ENCODE assay signal across 11 cellular contexts in genomic region chr1:218496561-218496960, GRCh38.
DNase-seq lines count a peak whose midpoint lies in the region; TF ChIP-seq lines count a peak whose summit lies in the region.
"Had no signal": no experiment of that assay in that cellular context is flagged by ENCODE, and none has a peak within 500 bp of the region (broad histone marks: within the 10 kb centered on the region; RNA-seq: fewer than 3 reads in every experiment).

No MANE protein-coding gene starts in this region.

- H3K4me3 Mint-ChIP-seq in activated T-helper 1 cell treated with anti-CD3 and anti-CD28 coated beads, Interleukin-12 subunit alpha, Interleukin-12 subunit beta, Interleukin-2, Interleukin-4 antibody, amounts not matched to agents 30 ng/mL and 10 ng/mL and 1 ng/mL, durations not matched to agents 14 hours and 24 hours and 36 hours = no peak overlapping the region
- H3K4me3 Mint-ChIP-seq in activated T-cell treated with anti-CD3 and anti-CD28 coated beads, Interleukin-2, amount 50 U/mL, for 24 hours = no peak overlapping the region

- H3K4me3 ChIP-seq in AG04449 (ENCODE audit: low read depth, low read length) = no peak overlapping the region
- no peak overlapping the region for H3K4me3 ChIP-seq in astrocyte of the spinal cord (ENCODE audit: low read depth, low read length)
- H3K4me3 ChIP-seq in kidney epithelial cell (ENCODE audit: low read depth, low read length) = no peak overlapping the region
- H3K4me3 ChIP-seq: BLaER1 treated with 17β-estradiol and CSF1 and Interleukin-3, amounts not matched to agents 10 nM and 100 nM had no signal

- peaks cover 5% of the 10 kb centered on the region for H3K4me1 Mint-ChIP-seq in activated T-helper 1 cell treated with anti-CD3 and anti-CD28 coated beads, Interleukin-12 subunit alpha, Interleukin-12 subunit beta, Interleukin-2, Interleukin-4 antibody, amounts not matched to agents 30 ng/mL and 10 ng/mL and 1 ng/mL, durations not matched to agents 14 hours and 24 hours and 36 hours (ENCODE audit: low read depth)
- no peaks in the 10 kb centered on the region for H3K4me1 Mint-ChIP-seq in activated T-cell treated with anti-CD3 and anti-CD28 coated beads, Interleukin-2, amount 50 U/mL, for 24 hours (ENCODE audit: low read depth)

- no peaks in the 10 kb centered on the region for H3K36me3 Mint-ChIP-seq in activated T-helper 1 cell treated with anti-CD3 and anti-CD28 coated beads, Interleukin-12 subunit alpha, Interleukin-12 subunit beta, Interleukin-2, Interleukin-4 antibody, amounts not matched to agents 30 ng/mL and 10 ng/mL and 1 ng/mL, durations not matched to agents 14 hours and 24 hours and 36 hours (ENCODE audit: low read depth)
- no peaks in the 10 kb centered on the region for H3K36me3 Mint-ChIP-seq in activated T-cell treated with anti-CD3 and anti-CD28 coated beads, Interleukin-2, amount 50 U/mL, for 24 hours (ENCODE audit: low read depth)

- H3K9me3 Mint-ChIP-seq in activated T-helper 1 cell treated with anti-CD3 and anti-CD28 coated beads, Interleukin-12 subunit alpha, Interleukin-12 subunit beta, Interleukin-2, Interleukin-4 antibody, amounts not matched to agents 30 ng/mL and 10 ng/mL and 1 ng/mL, durations not matched to agents 14 hours and 24 hours and 36 hours = no peaks in the 10 kb centered on the region
- no peaks in the 10 kb centered on the region for H3K9me3 Mint-ChIP-seq in activated T-cell treated with anti-CD3 and anti-CD28 coated beads, Interleukin-2, amount 50 U/mL, for 24 hours

- in situ Hi-C loops in astrocyte of the spinal cord (cut with HindIII; ENCODE audit: low sequenced_read_pairs) = no loop called here

- POLR2A ChIA-PET in AG04449 (lab: Yijun Ruan, JAX) = interaction anchor here (0.7 to 3.3 kb wide), 3 partner anchors 16 to 151 kb away, joined by 3 to 18 read pairs (median 13); partner anchors contain the start of gene TGFB2

- DNase-seq in AG04449 (ENCODE audit: low read depth, low spot score) (peak; percentile 100), HS-5 (ENCODE audit: low read depth) (peak; percentile 98), astrocyte of the spinal cord (ENCODE audit: low read depth, low spot score) (peak; percentile 98), kidney epithelial cell (ENCODE audit: low read depth) (peak; percentile 100), putamen (ENCODE audit: low spot score) (no peak), NCI-H1105 (lab: John Stamatoyannopoulos, UW) (no peak)
- no peak for DNase-seq in activated T-helper 1 cell treated with anti-CD3 and anti-CD28 coated beads, Interleukin-12 subunit alpha, Interleukin-12 subunit beta, Interleukin-2, Interleukin-4 antibody, amounts not matched to agents 30 ng/mL and 10 ng/mL and 1 ng/mL, durations not matched to agents 14 hours and 24 hours and 36 hours (ENCODE audit: low spot score)
- no peak for DNase-seq in activated T-cell treated with anti-CD3 and anti-CD28 coated beads, Interleukin-2, amount 50 U/mL, for 24 hours
- DNase-seq: cortex of kidney, left colon had no signal

- no peak overlapping the region for H3K27ac Mint-ChIP-seq in activated T-helper 1 cell treated with anti-CD3 and anti-CD28 coated beads, Interleukin-12 subunit alpha, Interleukin-12 subunit beta, Interleukin-2, Interleukin-4 antibody, amounts not matched to agents 30 ng/mL and 10 ng/mL and 1 ng/mL, durations not matched to agents 14 hours and 24 hours and 36 hours
- H3K27ac Mint-ChIP-seq in activated T-cell treated with anti-CD3 and anti-CD28 coated beads, Interleukin-2, amount 50 U/mL, for 24 hours = no peak overlapping the region

- no peaks in the 10 kb centered on the region for H3K27me3 ChIP-seq in kidney epithelial cell (ENCODE audit: control insufficient read depth, insufficient read depth, low read length)
- H3K27me3 ChIP-seq: BLaER1 treated with 17β-estradiol and CSF1 and Interleukin-3, amounts not matched to agents 10 nM and 100 nM had no signal

- H3K27me3 Mint-ChIP-seq in activated T-helper 1 cell treated with anti-CD3 and anti-CD28 coated beads, Interleukin-12 subunit alpha, Interleukin-12 subunit beta, Interleukin-2, Interleukin-4 antibody, amounts not matched to agents 30 ng/mL and 10 ng/mL and 1 ng/mL, durations not matched to agents 14 hours and 24 hours and 36 hours (ENCODE audit: insufficient read depth) = no peaks in the 10 kb centered on the region
- peaks cover 8% of the 10 kb centered on the region for H3K27me3 Mint-ChIP-seq in activated T-cell treated with anti-CD3 and anti-CD28 coated beads, Interleukin-2, amount 50 U/mL, for 24 hours

- intact Hi-C loops in activated T-helper 1 cell treated with anti-CD3 and anti-CD28 coated beads, Interleukin-12 subunit alpha, Interleukin-12 subunit beta, Interleukin-2, Interleukin-4 antibody, amounts not matched to agents 30 ng/mL and 10 ng/mL and 1 ng/mL, durations not matched to agents 14 hours and 24 hours and 36 hours (cut with micrococcal nuclease) = no loop called here

- no peak for TF ChIP-seq CTCF in AG04449 (IDR thresholded peaks at IDR 0.05; ENCODE audit: insufficient read depth, low read length, missing control alignments)
- TF ChIP-seq CTCF in astrocyte of the spinal cord (IDR thresholded peaks at IDR 0.05; ENCODE audit: low read depth, low read length) = no peak
- no peak for TF ChIP-seq CTCF in kidney epithelial cell (IDR thresholded peaks at IDR 0.05; ENCODE audit: insufficient read depth, low read length, poor library complexity, severe bottlenecking)

- H3K36me3 ChIP-seq in kidney epithelial cell (ENCODE audit: control insufficient read depth, insufficient read depth, low read length) = no peaks in the 10 kb centered on the region
- H3K36me3 ChIP-seq: BLaER1 treated with 17β-estradiol and CSF1 and Interleukin-3, amounts not matched to agents 10 nM and 100 nM had no signal

- CTCF ChIA-PET in AG04449 (lab: Yijun Ruan, JAX) = no interaction called here

Comparison
In these comparisons a context has a peak if more than half of its experiments do, and no peak if none do; other contexts are left out.
1. DNase-seq: peak in AG04449 (single experiment), HS-5 (single experiment), astrocyte of the spinal cord (single experiment) and kidney epithelial cell (single experiment); none in activated T-helper 1 cell treated with anti-CD3 and anti-CD28 coated beads, Interleukin-12 subunit alpha, Interleukin-12 subunit beta, Interleukin-2, Interleukin-4 antibody, amounts not matched to agents 30 ng/mL and 10 ng/mL and 1 ng/mL, durations not matched to agents 14 hours and 24 hours and 36 hours (single experiment), activated T-cell treated with anti-CD3 and anti-CD28 coated beads, Interleukin-2, amount 50 U/mL, for 24 hours (single experiment), putamen (single experiment) and NCI-H1105 (single experiment).